10 cellular contexts compared by ENCODE assay signal in genomic region chr12:124513297-124513867, GRCh38. TPM values are rescaled to one million over a fixed set of nuclear protein-coding genes. Genes with fewer than 3 reads are reported as not detected.
A peak's percentile ranks its signal among the peaks of the same experiment; 100 is the strongest.
DNase-seq lines count a peak whose midpoint lies in the region; ATAC-seq and TF ChIP-seq lines count a peak whose summit lies in the region.
"Had no signal": no experiment of that assay in that cellular context is flagged by ENCODE, and none has a peak within 500 bp of the region (broad histone marks: within the 10 kb centered on the region; RNA-seq: fewer than 3 reads in every experiment).

No MANE protein-coding gene starts in this region.

- H3K36me3 Mint-ChIP-seq in dendritic cell treated with granulocyte-macrophage colony-stimulating factor and Interleukin-4, amounts not matched to agents 40 ng/mL and 50 ng/mL, for 4 days (ENCODE audit: low read depth) = peaks cover 85% of the 10 kb centered on the region

- TF ChIP-seq POLR2A in upper lobe of left lung (IDR thresholded peaks at IDR 0.05) = no peak

- H3K4me1 ChIP-seq in cardiac muscle cell (ENCODE audit: low read depth) (peaks cover 58% of the 10 kb centered on the region), mucosa of stomach (ENCODE audit: control insufficient read depth, insufficient read depth, low read length) (peaks cover 76% of the 10 kb centered on the region), upper lobe of left lung (peaks cover 64 to 95% (median 68%) of the 10 kb centered on the region in 4 donors)

- peaks cover 3% of the 10 kb centered on the region for H3K27me3 Mint-ChIP-seq in dendritic cell treated with granulocyte-macrophage colony-stimulating factor and Interleukin-4, amounts not matched to agents 40 ng/mL and 50 ng/mL, for 4 days

- H3K27me3 ChIP-seq in cardiac muscle cell (no peaks in the 10 kb centered on the region), mucosa of stomach (ENCODE audit: control insufficient read depth, insufficient read depth, low read length) (no peaks in the 10 kb centered on the region), upper lobe of left lung (no peaks in the 10 kb centered on the region)

- H3K27ac Mint-ChIP-seq in dendritic cell treated with granulocyte-macrophage colony-stimulating factor and Interleukin-4, amounts not matched to agents 40 ng/mL and 50 ng/mL, for 4 days = peak overlapping the region; percentile 48

- intact Hi-C loops in cardiac septum (cut with DNase I) = loop anchor here (2.0 kb wide), 1 partner anchor 91 kb away; no protein-coding TSS in a partner anchor
- intact Hi-C loops in dendritic cell treated with granulocyte-macrophage colony-stimulating factor and Interleukin-4, amounts not matched to agents 40 ng/mL and 50 ng/mL, for 4 days (cut with micrococcal nuclease) = no loop called here

- H3K9me3 Mint-ChIP-seq in dendritic cell treated with granulocyte-macrophage colony-stimulating factor and Interleukin-4, amounts not matched to agents 40 ng/mL and 50 ng/mL, for 4 days = no peaks in the 10 kb centered on the region

- H3K4me3 ChIP-seq in cardiac muscle cell (no peak overlapping the region), mucosa of stomach (ENCODE audit: low read length) (no peak overlapping the region), upper lobe of left lung (no peak overlapping the region)

- no peak for TF ChIP-seq EP300 in upper lobe of left lung (IDR thresholded peaks at IDR 0.05)

- ATAC-seq in upper lobe of left lung (ENCODE audit: low FRiP score in 2 of 2) (no peak), GM18498 (IDR thresholded peaks at IDR 0.05; ENCODE audit: unreplicated experiment) (no peak)

- peaks cover 76% of the 10 kb centered on the region for H3K4me1 Mint-ChIP-seq in dendritic cell treated with granulocyte-macrophage colony-stimulating factor and Interleukin-4, amounts not matched to agents 40 ng/mL and 50 ng/mL, for 4 days (ENCODE audit: low read depth)

- H3K36me3 ChIP-seq in cardiac muscle cell = no peaks in the 10 kb centered on the region
- H3K36me3 ChIP-seq in mucosa of stomach (ENCODE audit: control insufficient read depth, insufficient read depth, low read length) = no peaks in the 10 kb centered on the region
- peaks cover 0 to 7% (median 4%) of the 10 kb centered on the region in 4 donors for H3K36me3 ChIP-seq in upper lobe of left lung
- H3K36me3 ChIP-seq: thoracic aorta had no signal

- TF ChIP-seq CTCF in cardiac muscle cell (IDR thresholded peaks at IDR 0.05; ENCODE audit: low read depth, low read length) (no peak), upper lobe of left lung (IDR thresholded peaks at IDR 0.05) (no peak)

- DNase-seq in cardiac muscle cell (ENCODE audit: low read depth in 1 of 2, low spot score in 1 of 2) (no peak), cardiac septum (ENCODE audit: low spot score) (no peak), upper lobe of left lung (no peak), SW480 (ENCODE audit: low spot score) (no peak), NCI-H510A treated with DMSO at 0.1 percent for 48 hours (lab: John Stamatoyannopoulos, UW) (no peak)
- DNase-seq: activated CD4-positive, alpha-beta T cell treated with anti-CD3 and anti-CD28 coated beads, Interleukin-2, amount 50 U/mL, for 48 hours had no signal

- no peak overlapping the region for H3K4me3 Mint-ChIP-seq in dendritic cell treated with granulocyte-macrophage colony-stimulating factor and Interleukin-4, amounts not matched to agents 40 ng/mL and 50 ng/mL, for 4 days

- H3K27ac ChIP-seq in cardiac muscle cell (peak overlapping the region; percentile 90), upper lobe of left lung (peak overlapping the region; percentile 62 to 77 (median 70))

- WGBS in upper lobe of left lung, 2 donors = 84% methylated on average over 6 to 7 of the region's 7 CpGs

- peak overlapping the region; percentile 44 for H3K9ac ChIP-seq in mucosa of stomach (ENCODE audit: low read length)

- H3K9me3 ChIP-seq in cardiac muscle cell (ENCODE audit: low read depth) = no peaks in the 10 kb centered on the region
- H3K9me3 ChIP-seq in mucosa of stomach (ENCODE audit: control insufficient read depth, low read length) = no peaks in the 10 kb centered on the region
- H3K9me3 ChIP-seq in upper lobe of left lung = no peaks in the 10 kb centered on the region
- H3K9me3 ChIP-seq: thoracic aorta had no signal

RNA-seq across cellular contexts. Expression of gene NCOR2, which starts 54.0 kb away (rescaled TPM):
- total RNA-seq in cardiac muscle cell = 57.4 and 113 TPM in 2 replicates
- 98.5 and 153 TPM in 2 replicates for polyA plus RNA-seq in cardiac muscle cell
- 159 TPM for total RNA-seq in cardiac septum
- 100 to 1,000 TPM; 188 to 603 (median 373) TPM for total RNA-seq in upper lobe of left lung
